8 cellular contexts compared by ENCODE assay signal in genomic region chr17:74417178-74418045, GRCh38. TPM values are rescaled to one million over a fixed set of nuclear protein-coding genes. Genes with fewer than 3 reads are reported as not detected.
DNase-seq lines count a peak whose midpoint lies in the region; ATAC-seq and TF ChIP-seq lines count a peak whose summit lies in the region.

No MANE protein-coding gene starts in this region.

- H3K36me3 Mint-ChIP-seq in activated naive CD4-positive, alpha-beta T cell treated with anti-CD3 and anti-CD28 coated beads, Interleukin-2, amount 10 ng/mL, durations not matched to agents 7 days and 5 days: no peaks in the 10 kb centered on the region

- no peak overlapping the region for H2BK12ac ChIP-seq in mesenchymal stem cell (ENCODE audit: low read length in 2 of 2)

- no peak overlapping the region for H4K8ac ChIP-seq in mesenchymal stem cell (ENCODE audit: low read length)

- in situ Hi-C loops in GM23248 (cut with MboI): no loop called here
- in situ Hi-C loops in HAP-1 (cut with MboI; ENCODE audit: low sequenced_read_pairs): no loop called here

- WGBS in GM23248 (ENCODE audit: low coverage in 1 of 2, low lambda C conversion rate in 2 of 2, missing lambda C conversion rate in 2 of 2), 2 experiments: 26 to 28% methylated on average over 12 of the region's 12 CpGs
- 59% methylated on average over 11 of the region's 12 CpGs for WGBS in mesenchymal stem cell

- H3K4me1 Mint-ChIP-seq in activated naive CD4-positive, alpha-beta T cell treated with anti-CD3 and anti-CD28 coated beads, Interleukin-2, amount 10 ng/mL, durations not matched to agents 7 days and 5 days: no peaks in the 10 kb centered on the region

- no peaks in the 10 kb centered on the region for H3K9me3 Mint-ChIP-seq in activated naive CD4-positive, alpha-beta T cell treated with anti-CD3 and anti-CD28 coated beads, Interleukin-2, amount 10 ng/mL, durations not matched to agents 7 days and 5 days

- H3K4me1 ChIP-seq in GM23248 (ENCODE audit: insufficient read depth): peaks cover 4% of the 10 kb centered on the region; the same call in 1 of the 2 replicates
- H3K4me1 ChIP-seq in mesenchymal stem cell (ENCODE audit: control insufficient read depth, insufficient read depth, low read depth, low read length): peaks cover 13% of the 10 kb centered on the region
- no peaks in the 10 kb centered on the region for H3K4me1 ChIP-seq in HAP-1

- CTCF ChIA-PET in activated naive CD4-positive, alpha-beta T cell treated with anti-CD3 and anti-CD28 coated beads, Interleukin-2, amount 10 ng/mL, durations not matched to agents 7 days and 5 days (lab: Charles Lee): interaction anchor here (0.9 to 1.2 kb wide), 2 partner anchors 39 to 56 kb away, joined by 3 read pairs; partner anchors contain the start of gene BTBD17

- H2AK5ac ChIP-seq in mesenchymal stem cell (ENCODE audit: low read length, severe bottlenecking): peak overlapping the region; percentile 10

- H3K79me2 ChIP-seq in GM23248 (ENCODE audit: insufficient read depth): no peaks in the 10 kb centered on the region

- H3K23ac ChIP-seq in mesenchymal stem cell (ENCODE audit: low read length in 2 of 2): no peak overlapping the region

- H3K27ac ChIP-seq in GM23248: no peak overlapping the region
- H3K27ac ChIP-seq in mesenchymal stem cell (ENCODE audit: low read length, poor library complexity, severe bottlenecking): no peak overlapping the region

- no peaks in the 10 kb centered on the region for H3K36me3 ChIP-seq in GM23248 (ENCODE audit: low read depth)
- no peaks in the 10 kb centered on the region for H3K36me3 ChIP-seq in mesenchymal stem cell (ENCODE audit: control insufficient read depth in 1 of 2, insufficient read depth in 2 of 2, low read depth in 1 of 2, low read length in 2 of 2)
- H3K36me3 ChIP-seq in HAP-1 (replicated peaks): no peaks in the 10 kb centered on the region

- no peaks in the 10 kb centered on the region for H3K79me1 ChIP-seq in mesenchymal stem cell (replicated peaks; ENCODE audit: low read length, poor library complexity, severe bottlenecking)

- no peaks in the 10 kb centered on the region for H4K20me1 ChIP-seq in GM23248 (ENCODE audit: insufficient read depth)

- TF ChIP-seq CTCF in GM12865 (IDR thresholded peaks at IDR 0.05; ENCODE audit: insufficient read depth, low read depth, low read length, missing control alignments): no peak

- H3K9me3 ChIP-seq in GM23248 (ENCODE audit: low read depth) (no peaks in the 10 kb centered on the region), mesenchymal stem cell (ENCODE audit: control insufficient read depth, low read length) (no peaks in the 10 kb centered on the region), HAP-1 (no peaks in the 10 kb centered on the region)

- H2BK5ac ChIP-seq in mesenchymal stem cell (ENCODE audit: low read depth, low read length, poor library complexity, severe bottlenecking): no peak overlapping the region

- no peak overlapping the region for H3K18ac ChIP-seq in mesenchymal stem cell (ENCODE audit: low read depth in 1 of 2, low read length in 2 of 2)

- H3K4ac ChIP-seq in mesenchymal stem cell (ENCODE audit: low read depth in 1 of 2, low read length in 2 of 2): peak overlapping the region in 1 of 2 experiments; percentile 13

- no peak overlapping the region for H4K91ac ChIP-seq in mesenchymal stem cell (ENCODE audit: low read length)

- no peak overlapping the region for H2BK15ac ChIP-seq in mesenchymal stem cell (ENCODE audit: low read depth, poor library complexity, severe bottlenecking)

- H3K4me3 ChIP-seq in GM12865 (ENCODE audit: low read depth, low read length): no peak overlapping the region
- H3K4me3 ChIP-seq in GM23248: no peak overlapping the region
- H3K4me3 ChIP-seq in mesenchymal stem cell (ENCODE audit: insufficient read depth in 1 of 2, low read depth in 1 of 2, low read length in 2 of 2): peak overlapping the region in 1 of 2 experiments; percentile 14
- H3K4me3 ChIP-seq in HAP-1: no peak overlapping the region

- peaks cover 29% of the 10 kb centered on the region for H3K27me3 Mint-ChIP-seq in activated naive CD4-positive, alpha-beta T cell treated with anti-CD3 and anti-CD28 coated beads, Interleukin-2, amount 10 ng/mL, durations not matched to agents 7 days and 5 days

- DNase-seq in GM12865 (ENCODE audit: low read depth): peak; percentile 27
- DNase-seq in GM23248: peak; percentile 88
- peak; percentile 39 for DNase-seq in NCI-H69 (lab: John Stamatoyannopoulos, UW)
- peak; percentile 51 for DNase-seq in mesenchymal stem cell
- no peak for DNase-seq in hepatic stellate cell (ENCODE audit: low spot score)
- no peak for DNase-seq in HAP-1 (ENCODE audit: low spot score in 2 of 2)
- no peak for DNase-seq in activated naive CD4-positive, alpha-beta T cell treated with anti-CD3 and anti-CD28 coated beads, Interleukin-2, amount 10 ng/mL, durations not matched to agents 7 days and 5 days

- H3K27ac Mint-ChIP-seq in activated naive CD4-positive, alpha-beta T cell treated with anti-CD3 and anti-CD28 coated beads, Interleukin-2, amount 10 ng/mL, durations not matched to agents 7 days and 5 days: no peak overlapping the region

- H3K9ac ChIP-seq in GM23248: no peak overlapping the region
- peak overlapping the region; percentile 49 for H3K9ac ChIP-seq in mesenchymal stem cell (ENCODE audit: low read length)

- H3K9me2 ChIP-seq in GM23248 (ENCODE audit: insufficient read depth): no peaks in the 10 kb centered on the region

- H3K4me2 ChIP-seq in GM23248 (ENCODE audit: unreplicated experiment): peak overlapping the region; percentile 27
- H3K4me2 ChIP-seq in mesenchymal stem cell (ENCODE audit: low read length, poor library complexity, severe bottlenecking): no peak overlapping the region

- H3K14ac ChIP-seq in mesenchymal stem cell (ENCODE audit: low read length in 2 of 2): no peak overlapping the region

- H2BK120ac ChIP-seq in mesenchymal stem cell (ENCODE audit: low read depth, low read length): no peak overlapping the region

- no peaks in the 10 kb centered on the region; the same call in 1 of the 2 replicates for H3F3A ChIP-seq in GM23248 (ENCODE audit: insufficient read depth)

- H3K27me3 ChIP-seq in GM23248 (replicated peaks; ENCODE audit: insufficient read depth): no peaks in the 10 kb centered on the region
- H3K27me3 ChIP-seq in mesenchymal stem cell (ENCODE audit: control insufficient read depth in 1 of 2, insufficient read depth in 1 of 2, low read length in 2 of 2): peaks cover 0 to 3% of the 10 kb centered on the region in 2 experiments
- H3K27me3 ChIP-seq in HAP-1 (ENCODE audit: low read depth): no peaks in the 10 kb centered on the region

- no peak for ATAC-seq in GM21367 (IDR thresholded peaks at IDR 0.05; ENCODE audit: unreplicated experiment)

- no peak overlapping the region for H2AFZ ChIP-seq in GM23248
- H2AFZ ChIP-seq in mesenchymal stem cell (ENCODE audit: low read depth, low read length): no peak overlapping the region

- no peak overlapping the region for H3K4me3 Mint-ChIP-seq in activated naive CD4-positive, alpha-beta T cell treated with anti-CD3 and anti-CD28 coated beads, Interleukin-2, amount 10 ng/mL, durations not matched to agents 7 days and 5 days

RNA-seq across cellular contexts. Expression of gene GPRC5C, which starts 14.5 kb away (rescaled TPM):
- 0.25 and 2.7 TPM in 2 replicates for total RNA-seq in GM23248 (2014; rRNA removed; shearing (Covaris generic))
- polyA plus RNA-seq in GM23248 (2016; fragmentation: Nextera tagmentation; extraction: Ambion mirVana): 0.95 and 1.6 TPM in 2 replicates
- polyA plus RNA-seq in mesenchymal stem cell (2013, experiment 1 of 2): 5.3 TPM
- 5.1 TPM for polyA plus RNA-seq in mesenchymal stem cell (2013, experiment 2 of 2)

RNA-seq across cellular contexts. Expression of gene CD300A, which starts 49.0 kb away (rescaled TPM):
- total RNA-seq in GM23248 (2014; rRNA removed; shearing (Covaris generic)): not detected in 2 replicates
- not detected in 2 replicates for polyA plus RNA-seq in GM23248 (2016; fragmentation: Nextera tagmentation; extraction: Ambion mirVana)
- polyA plus RNA-seq in mesenchymal stem cell (2013, experiment 1 of 2): not detected
- not detected for polyA plus RNA-seq in mesenchymal stem cell (2013, experiment 2 of 2)

RNA-seq across cellular contexts. Expression of gene GPR142, which starts 50.1 kb away (rescaled TPM):
- total RNA-seq in GM23248 (2014; rRNA removed; shearing (Covaris generic)): not detected in 2 replicates
- polyA plus RNA-seq in GM23248 (2016; fragmentation: Nextera tagmentation; extraction: Ambion mirVana): not detected in 2 replicates
- not detected for polyA plus RNA-seq in mesenchymal stem cell (2013, experiment 1 of 2)
- not detected for polyA plus RNA-seq in mesenchymal stem cell (2013, experiment 2 of 2)

RNA-seq across cellular contexts. Expression of gene BTBD17, which starts 55.7 kb away (rescaled TPM):
- total RNA-seq in GM23248 (2014; rRNA removed; shearing (Covaris generic)): not detected in 2 replicates
- polyA plus RNA-seq in GM23248 (2016; fragmentation: Nextera tagmentation; extraction: Ambion mirVana): 0.10 TPM in 1 of 2 replicates, not detected in the other
- not detected for polyA plus RNA-seq in mesenchymal stem cell (2013, experiment 1 of 2)
- not detected for polyA plus RNA-seq in mesenchymal stem cell (2013, experiment 2 of 2)

Comparison
In these comparisons a context has a peak if more than half of its experiments do, and no peak if none do; other contexts are left out.
1. DNase-seq: peak in GM12865 (single experiment), GM23248 (single experiment), NCI-H69 (single experiment) and mesenchymal stem cell (single experiment); none in hepatic stellate cell (single experiment), HAP-1 (0 of 2) and activated naive CD4-positive, alpha-beta T cell treated with anti-CD3 and anti-CD28 coated beads, Interleukin-2, amount 10 ng/mL, durations not matched to agents 7 days and 5 days (single experiment).